Comparison of ENCODE assay signal across 23 cellular contexts in genomic region chr17:28867276-28867675, GRCh38. TPM values are rescaled to one million over a fixed set of nuclear protein-coding genes. Genes with fewer than 3 reads are reported as not detected.
DNase-seq lines count a peak whose midpoint lies in the region; ATAC-seq, FAIRE-seq and TF ChIP-seq lines count a peak whose summit lies in the region.
"Had no signal": no experiment of that assay in that cellular context is flagged by ENCODE, and none has a peak within 500 bp of the region (broad histone marks: within the 10 kb centered on the region; RNA-seq: fewer than 3 reads in every experiment).

No MANE protein-coding gene starts in this region.

- TF ChIP-seq CTCF in MM.1S (IDR thresholded peaks at IDR 0.05; ENCODE audit: low read length), result no peak
- TF ChIP-seq CTCF in OCI-LY1 (IDR thresholded peaks at IDR 0.05; ENCODE audit: low read length), result no peak
- no peak for TF ChIP-seq CTCF in H1 (IDR thresholded peaks at IDR 0.05; ENCODE audit: control extremely low read depth in 1 of 3, insufficient read depth in 1 of 3, low read depth in 1 of 3, low read length in 3 of 3)

- H4K8ac ChIP-seq in H1 (ENCODE audit: extremely low read depth, insufficient read depth, low read length), result no peak overlapping the region

- H3K23ac ChIP-seq in H1 (ENCODE audit: insufficient read length), result no peak overlapping the region

- ATAC-seq in HG02759 (IDR thresholded peaks at IDR 0.05; ENCODE audit: unreplicated experiment) (no peak), GM18861 (IDR thresholded peaks at IDR 0.05; ENCODE audit: unreplicated experiment) (no peak)
- ATAC-seq: CD8-positive, alpha-beta T cell had no signal

- H3K9ac ChIP-seq in MM.1S (ENCODE audit: low read length) (no peak overlapping the region), OCI-LY1 (ENCODE audit: low read length) (no peak overlapping the region), H1 (replicated peaks in 1 of 4; ENCODE audit: extremely low read depth in 1 of 4, low read depth in 3 of 4, low read length in 3 of 4) (no peak overlapping the region), GM23248 (no peak overlapping the region)
- H3K9ac ChIP-seq: KMS-11 had no signal

- no peak overlapping the region for H3K4ac ChIP-seq in H1 (replicated peaks; ENCODE audit: insufficient read length, low read depth, low read length)

- FAIRE-seq in H1 (lab: Jason Lieb, UNC), result no peak
- FAIRE-seq: GM12891, GM19239, H54, HTR-8/SVneo, RCC 7860 had no signal

- no peak for TF ChIP-seq POLR2A in H1 (IDR thresholded peaks at IDR 0.05; ENCODE audit: control extremely low read depth in 1 of 2, low read depth in 2 of 2, low read length in 2 of 2)

- H2BK15ac ChIP-seq in H1 (ENCODE audit: low read length), result 0 out of 2 replicates have a peak overlapping the region, but pooled peaks have one; percentile 81

- H3F3A ChIP-seq in MM.1S (ENCODE audit: insufficient read depth, low read length) (no peaks in the 10 kb centered on the region), OCI-LY1 (ENCODE audit: insufficient read depth, low read length) (no peaks in the 10 kb centered on the region), GM23248 (ENCODE audit: insufficient read depth) (no peaks in the 10 kb centered on the region)

- no peak overlapping the region for H4K91ac ChIP-seq in H1 (replicated peaks; ENCODE audit: insufficient read length, low read length)

- TF ChIP-seq EP300 in H1 (IDR thresholded peaks at IDR 0.05; ENCODE audit: borderline replicate concordance in 1 of 2, low read depth in 2 of 2, low read length in 2 of 2), result no peak

- H3K4me2 ChIP-seq in MM.1S (ENCODE audit: low read depth, low read length) (no peak overlapping the region), OCI-LY1 (ENCODE audit: low read length) (no peak overlapping the region), H1 (ENCODE audit: insufficient read depth in 1 of 2, low read depth in 2 of 2, low read length in 2 of 2) (no peak overlapping the region), GM23248 (ENCODE audit: unreplicated experiment) (no peak overlapping the region)
- H3K4me2 ChIP-seq: KMS-11 had no signal

- H3K27me3 ChIP-seq in MM.1S (replicated peaks; ENCODE audit: insufficient read depth, low read length), result no peaks in the 10 kb centered on the region
- H3K27me3 ChIP-seq in OCI-LY1 (ENCODE audit: insufficient read depth, low read length), result no peaks in the 10 kb centered on the region
- H3K27me3 ChIP-seq in H1 (replicated peaks in 1 of 4; ENCODE audit: control insufficient read depth in 3 of 4, extremely low read depth in 1 of 4, insufficient read depth in 3 of 4, low read length in 3 of 4), result peaks cover 0 to 4% (median 0%) of the 10 kb centered on the region in 4 experiments; a peak in 2 of 7 replicates
- no peaks in the 10 kb centered on the region for H3K27me3 ChIP-seq in GM23248 (replicated peaks; ENCODE audit: insufficient read depth)

- H3K4me3 ChIP-seq in MM.1S (ENCODE audit: low read length), result no peak overlapping the region
- H3K4me3 ChIP-seq in OCI-LY1 (ENCODE audit: low read depth, low read length, poor library complexity, severe bottlenecking), result no peak overlapping the region
- H3K4me3 ChIP-seq in H1 (ENCODE audit: extremely low read depth in 1 of 4, insufficient read depth in 2 of 4, low read depth in 3 of 4, low read length in 4 of 4), result no peak overlapping the region
- H3K4me3 ChIP-seq in GM23248, result no peak overlapping the region
- H3K4me3 ChIP-seq: SK-N-MC had no signal

- 93% methylated on average over 7 of the region's 7 CpGs; no CpG with 5 or more reads in 1 of the 2 experiments for WGBS in H1 (ENCODE audit: extremely low coverage in 1 of 2, insufficient coverage in 1 of 2, insufficient read length in 1 of 2, insufficient replicate concordance in 2 of 2, low coverage in 1 of 2, low lambda C conversion rate in 2 of 2, missing lambda C conversion rate in 1 of 2), 2 experiments
- WGBS in GM23248 (ENCODE audit: low coverage in 1 of 2, low lambda C conversion rate in 2 of 2, missing lambda C conversion rate in 2 of 2), 2 experiments, result 86 to 88% methylated on average over 7 of the region's 7 CpGs

- no peak overlapping the region; the same call in 1 of the 2 replicates for H2BK12ac ChIP-seq in H1 (ENCODE audit: low read depth, low read length)

- H3K23me2 ChIP-seq in H1 (ENCODE audit: low read depth, low read length), result no peaks in the 10 kb centered on the region

- H2BK5ac ChIP-seq in H1 (ENCODE audit: low read depth, low read length), result peak overlapping the region; percentile 52; the same call in 1 of the 2 replicates

- no peak overlapping the region for H3K18ac ChIP-seq in H1 (ENCODE audit: extremely low read depth, low read length)

- no peak for TF ChIP-seq RAD21 in H1 (IDR thresholded peaks at IDR 0.05 in 1 of 2, conservative IDR thresholded peaks at IDR 0.05 in 1 of 2; ENCODE audit: low read depth in 2 of 2, low read length in 2 of 2)

- H2AFZ ChIP-seq in MM.1S (ENCODE audit: low read length) (peak overlapping the region; percentile 37; the same call in 1 of the 2 replicates), OCI-LY1 (ENCODE audit: low read length) (no peak overlapping the region), H1 (ENCODE audit: low read length) (no peak overlapping the region), GM23248 (no peak overlapping the region)

- H3K79me2 ChIP-seq in MM.1S (ENCODE audit: low read length), result no peaks in the 10 kb centered on the region
- no peaks in the 10 kb centered on the region for H3K79me2 ChIP-seq in OCI-LY1 (ENCODE audit: insufficient read depth, low read length)
- H3K79me2 ChIP-seq in H1 (ENCODE audit: control insufficient read depth in 1 of 2, insufficient read depth in 2 of 2, low read length in 2 of 2), result no peaks in the 10 kb centered on the region
- no peaks in the 10 kb centered on the region for H3K79me2 ChIP-seq in GM23248 (ENCODE audit: insufficient read depth)

- in situ Hi-C loops in GM23248 (cut with MboI), result no loop called here

- H4K5ac ChIP-seq in H1 (ENCODE audit: insufficient read length, low read depth, low read length), result no peak overlapping the region

- no peaks in the 10 kb centered on the region for H3K36me3 ChIP-seq in MM.1S (replicated peaks; ENCODE audit: insufficient read depth, low read length)
- no peaks in the 10 kb centered on the region for H3K36me3 ChIP-seq in OCI-LY1 (ENCODE audit: insufficient read depth, low read length)
- no peaks in the 10 kb centered on the region; a peak in 1 of 8 replicates for H3K36me3 ChIP-seq in H1 (ENCODE audit: control insufficient read depth in 2 of 4, insufficient read depth in 4 of 4, low read length in 3 of 4)
- no peaks in the 10 kb centered on the region for H3K36me3 ChIP-seq in GM23248 (ENCODE audit: low read depth)

- H2BK120ac ChIP-seq in H1 (replicated peaks; ENCODE audit: low read depth, low read length), result no peak overlapping the region

- POLR2A ChIA-PET in H1 (lab: Charles Lee; ENCODE audit: partially characterized antibody), result interaction anchor here (0.7 to 2.3 kb wide), 4 partner anchors 9 to 115 kb away, joined by 3 to 6 read pairs (median 4); partner anchors contain the start of gene FLOT2

- no peak overlapping the region for H2BK20ac ChIP-seq in H1 (ENCODE audit: low read length)

- no peak overlapping the region for H2AK5ac ChIP-seq in H1 (ENCODE audit: low read depth, low read length)

- H3K9me2 ChIP-seq in MM.1S (replicated peaks; ENCODE audit: insufficient read depth, low read length) (no peaks in the 10 kb centered on the region), OCI-LY1 (ENCODE audit: low read depth, low read length) (no peaks in the 10 kb centered on the region), GM23248 (ENCODE audit: insufficient read depth) (no peaks in the 10 kb centered on the region)

- H4K20me1 ChIP-seq in MM.1S (ENCODE audit: insufficient read depth, low read length) (no peaks in the 10 kb centered on the region), OCI-LY1 (ENCODE audit: insufficient read depth, low read length) (no peaks in the 10 kb centered on the region), H1 (replicated peaks in 1 of 2; ENCODE audit: control insufficient read depth in 1 of 2, insufficient read depth in 2 of 2, low read length in 2 of 2) (no peaks in the 10 kb centered on the region), GM23248 (ENCODE audit: insufficient read depth) (no peaks in the 10 kb centered on the region)

- DNase-seq in MM.1S, result no peak
- DNase-seq in H1 (ENCODE audit: low read depth in 1 of 2, low spot score in 2 of 2), result no peak
- no peak for DNase-seq in GM23248
- no peak for DNase-seq in globus pallidus (ENCODE audit: low spot score)
- DNase-seq: C1 segment of cervical spinal cord; CD8-positive, alpha-beta T cell; DMS79 treated with DMSO at 0.1 percent for 48 hours; GF-D8; NCI-H1092; NCI-H1417 treated with DMSO at 0.1 percent for 48 hours; NCI-H187 treated with DMSO at 0.1 percent for 48 hours; NCI-H526; SIG-M5 had no signal

- no peak overlapping the region for H3K56ac ChIP-seq in H1 (replicated peaks; ENCODE audit: insufficient read length, low read depth, low read length)

- H3K9me3 ChIP-seq in MM.1S (replicated peaks; ENCODE audit: insufficient read depth, low read length), result no peaks in the 10 kb centered on the region
- H3K9me3 ChIP-seq in OCI-LY1 (ENCODE audit: low read length), result no peaks in the 10 kb centered on the region
- no peaks in the 10 kb centered on the region for H3K9me3 ChIP-seq in H1 (ENCODE audit: insufficient read depth in 2 of 2, low read depth in 1 of 2, low read length in 1 of 2)
- H3K9me3 ChIP-seq in GM23248 (ENCODE audit: low read depth), result no peaks in the 10 kb centered on the region

- CTCF ChIA-PET in H1 (lab: Charles Lee; ENCODE audit: partially characterized antibody), result interaction anchor here (1.1 to 4.2 kb wide), 5 partner anchors 12 to 107 kb away, joined by 3 to 20 read pairs (median 7); no protein-coding TSS in a partner anchor

- no peak overlapping the region for H3K27ac ChIP-seq in MM.1S (ENCODE audit: low read length)
- peak overlapping the region; percentile 30 for H3K27ac ChIP-seq in OCI-LY1 (ENCODE audit: low read depth, low read length, poor library complexity, severe bottlenecking)
- H3K27ac ChIP-seq in H1 (ENCODE audit: low read depth, low read length), result no peak overlapping the region
- no peak overlapping the region for H3K27ac ChIP-seq in GM23248
- H3K27ac ChIP-seq: KMS-11, SK-N-MC had no signal

- H3K4me1 ChIP-seq in MM.1S (ENCODE audit: low read length), result peaks cover 4% of the 10 kb centered on the region
- H3K4me1 ChIP-seq in OCI-LY1 (ENCODE audit: insufficient read depth, low read length, severe bottlenecking), result peaks cover 44% of the 10 kb centered on the region
- peaks cover 0 to 6% (median 0%) of the 10 kb centered on the region in 4 experiments; a peak in 1 of 7 replicates for H3K4me1 ChIP-seq in H1 (replicated peaks in 1 of 4; ENCODE audit: control insufficient read depth in 3 of 4, insufficient read depth in 4 of 4, low read length in 3 of 4)
- no peaks in the 10 kb centered on the region for H3K4me1 ChIP-seq in GM23248 (ENCODE audit: insufficient read depth)

- no peak overlapping the region for H3K14ac ChIP-seq in H1 (ENCODE audit: insufficient read length)

- no peaks in the 10 kb centered on the region for H3K79me1 ChIP-seq in H1 (ENCODE audit: low read depth, low read length)

RNA-seq across cellular contexts. Expression of gene ERAL1, which starts 12.5 kb away (rescaled TPM):
- 67.8 and 77.1 TPM in 2 replicates for total RNA-seq in H1 (2021; fragmentation: NEBNext Ultra II Directional; extraction: Animal tissue kit (Norgen Biotek cat#: 25700))
- 122 and 143 TPM in 2 replicates for polyA plus RNA-seq in H1 (2011; rRNA removed)
- polyA plus RNA-seq in H1 (2011; cell fraction: cytosol; rRNA removed), result 114 TPM
- polyA plus RNA-seq in H1 (2011; cell fraction: nucleus; rRNA removed), result 126 TPM
- 78.6 to 93.8 TPM (median 90.0 TPM) in 4 replicates for polyA plus RNA-seq in H1 (2012, experiment 1 of 2)
- 103 TPM for polyA plus RNA-seq in H1 (2012, experiment 2 of 2)
- 62.0 TPM for polyA plus RNA-seq in H1 (2013, experiment 1 of 2)
- 63.0 TPM for polyA plus RNA-seq in H1 (2013, experiment 2 of 2)
- 114 and 115 TPM in 2 replicates for polyA minus RNA-seq in H1 (2011; rRNA and poly(A)+ RNA removed)
- polyA minus RNA-seq in H1 (2011; cell fraction: cytosol; rRNA and poly(A)+ RNA removed), result 73.9 TPM
- polyA minus RNA-seq in H1 (2011; cell fraction: nucleus; rRNA and poly(A)+ RNA removed), result 36.1 TPM
- 34.8 and 40.2 TPM in 2 replicates for total RNA-seq in GM23248 (2014; rRNA removed; shearing (Covaris generic))
- polyA plus RNA-seq in GM23248 (2016; fragmentation: Nextera tagmentation; extraction: Ambion mirVana), result 58.1 and 60.0 TPM in 2 replicates

RNA-seq across cellular contexts. Expression of gene FAM222B, which starts 24.7 kb away (rescaled TPM):
- 81.7 and 86.6 TPM in 2 replicates for total RNA-seq in H1 (2021; fragmentation: NEBNext Ultra II Directional; extraction: Animal tissue kit (Norgen Biotek cat#: 25700))
- polyA plus RNA-seq in H1 (2011; rRNA removed) (42.1 and 63.9 TPM in 2 replicates), GM23248 (2016; fragmentation: Nextera tagmentation; extraction: Ambion mirVana) (11.1 and 11.4 TPM in 2 replicates)
- 21.4 TPM for polyA plus RNA-seq in H1 (2011; cell fraction: cytosol; rRNA removed)
- polyA plus RNA-seq in H1 (2011; cell fraction: nucleus; rRNA removed), result 38.1 TPM
- 60.6 to 73.4 TPM (median 66.4 TPM) in 4 replicates for polyA plus RNA-seq in H1 (2012, experiment 1 of 2)
- polyA plus RNA-seq in H1 (2012, experiment 2 of 2), result 59.5 TPM
- polyA plus RNA-seq in H1 (2013, experiment 1 of 2), result 94.8 TPM
- polyA plus RNA-seq in H1 (2013, experiment 2 of 2), result 101 TPM
- polyA minus RNA-seq in H1 (2011; rRNA and poly(A)+ RNA removed), result 40.1 and 42.1 TPM in 2 replicates
- polyA minus RNA-seq in H1 (2011; cell fraction: cytosol; rRNA and poly(A)+ RNA removed), result 58.4 TPM
- 45.2 TPM for polyA minus RNA-seq in H1 (2011; cell fraction: nucleus; rRNA and poly(A)+ RNA removed)
- total RNA-seq in GM23248 (2014; rRNA removed; shearing (Covaris generic)), result 7.6 and 12.9 TPM in 2 replicates

RNA-seq across cellular contexts. Expression of gene FLOT2, which starts 30.3 kb away (rescaled TPM):
- 116 and 121 TPM in 2 replicates for total RNA-seq in H1 (2021; fragmentation: NEBNext Ultra II Directional; extraction: Animal tissue kit (Norgen Biotek cat#: 25700))
- 189 and 209 TPM in 2 replicates for polyA plus RNA-seq in H1 (2011; rRNA removed)
- polyA plus RNA-seq in H1 (2011; cell fraction: cytosol; rRNA removed), result 133 TPM
- 102 TPM for polyA plus RNA-seq in H1 (2011; cell fraction: nucleus; rRNA removed)
- polyA plus RNA-seq in H1 (2012, experiment 1 of 2), result 101 to 164 TPM (median 143 TPM) in 4 replicates
- 179 TPM for polyA plus RNA-seq in H1 (2012, experiment 2 of 2)
- polyA plus RNA-seq in H1 (2013, experiment 1 of 2), result 85.5 TPM
- polyA plus RNA-seq in H1 (2013, experiment 2 of 2), result 66.9 TPM
- polyA minus RNA-seq in H1 (2011; rRNA and poly(A)+ RNA removed), result 128 and 140 TPM in 2 replicates
- 88.1 TPM for polyA minus RNA-seq in H1 (2011; cell fraction: cytosol; rRNA and poly(A)+ RNA removed)
- 31.3 TPM for polyA minus RNA-seq in H1 (2011; cell fraction: nucleus; rRNA and poly(A)+ RNA removed)
- 28.6 and 33.2 TPM in 2 replicates for total RNA-seq in GM23248 (2014; rRNA removed; shearing (Covaris generic))
- 55.0 TPM in 2 replicates for polyA plus RNA-seq in GM23248 (2016; fragmentation: Nextera tagmentation; extraction: Ambion mirVana)

RNA-seq across cellular contexts. Expression of gene DHRS13, which starts 35.6 kb away (rescaled TPM):
- total RNA-seq in H1 (2021; fragmentation: NEBNext Ultra II Directional; extraction: Animal tissue kit (Norgen Biotek cat#: 25700)), result 22.1 and 23.7 TPM in 2 replicates
- polyA plus RNA-seq in H1 (2011; rRNA removed) (30.0 and 33.9 TPM in 2 replicates), GM23248 (2016; fragmentation: Nextera tagmentation; extraction: Ambion mirVana) (2.6 and 3.2 TPM in 2 replicates)
- 31.3 TPM for polyA plus RNA-seq in H1 (2011; cell fraction: cytosol; rRNA removed)
- 26.4 TPM for polyA plus RNA-seq in H1 (2011; cell fraction: nucleus; rRNA removed)
- polyA plus RNA-seq in H1 (2012, experiment 1 of 2), result 9.0 to 18.0 TPM (median 17.3 TPM) in 4 replicates
- polyA plus RNA-seq in H1 (2012, experiment 2 of 2), result 21.1 TPM
- 29.1 TPM for polyA plus RNA-seq in H1 (2013, experiment 1 of 2)
- 30.8 TPM for polyA plus RNA-seq in H1 (2013, experiment 2 of 2)
- 18.9 and 19.8 TPM in 2 replicates for polyA minus RNA-seq in H1 (2011; rRNA and poly(A)+ RNA removed)
- polyA minus RNA-seq in H1 (2011; cell fraction: cytosol; rRNA and poly(A)+ RNA removed), result 12.2 TPM
- 14.2 TPM for polyA minus RNA-seq in H1 (2011; cell fraction: nucleus; rRNA and poly(A)+ RNA removed)
- total RNA-seq in GM23248 (2014; rRNA removed; shearing (Covaris generic)), result 4.7 and 5.2 TPM in 2 replicates
